Comparison of ENCODE assay signal across 1 cellular context in the genomic region with DNA sequence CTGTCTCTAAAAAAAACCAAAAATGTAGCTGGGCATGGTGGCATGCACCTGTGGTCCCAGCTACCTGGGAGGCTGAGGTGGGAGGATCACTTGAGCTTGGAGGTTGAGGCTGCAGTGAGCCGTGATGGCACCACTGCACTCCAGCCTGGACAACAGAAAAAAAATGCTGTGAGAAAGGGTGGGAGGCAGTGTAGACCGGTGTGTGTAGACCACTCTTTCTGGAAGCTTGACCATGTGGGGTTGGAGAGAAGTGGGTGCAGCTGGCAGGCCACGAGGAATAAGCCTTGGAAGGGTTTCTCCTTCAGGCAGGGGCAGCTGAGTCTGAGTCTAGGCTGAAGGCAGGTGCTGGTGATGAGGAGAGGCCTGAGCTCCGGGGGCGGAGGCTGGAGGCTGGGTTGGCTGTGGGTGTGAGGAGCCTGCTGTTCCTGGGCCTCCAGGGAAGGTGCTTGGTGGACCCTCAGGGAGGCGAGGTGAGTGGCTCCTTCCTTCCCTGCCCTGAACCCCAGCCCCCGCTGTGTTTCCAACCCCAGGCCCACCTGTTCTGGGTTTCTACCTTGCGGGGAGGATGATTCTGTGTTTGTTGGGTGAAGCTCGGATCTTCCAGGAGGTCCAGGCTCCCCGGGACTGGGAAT.
TF ChIP-seq lines count a peak whose summit lies in the region.

No MANE protein-coding gene starts in this region.

TF ChIP-seq in H1, 55 proteins besides CTCF, POLR2A, EP300 and RAD21:
- TF ChIP-seq BRCA1 (IDR thresholded peaks at IDR 0.05; ENCODE audit: low read depth, low read length) (no peak), POU5F1 (IDR thresholded peaks at IDR 0.05; ENCODE audit: low read depth, low read length) (no peak), GABPA (IDR thresholded peaks at IDR 0.05; ENCODE audit: borderline replicate concordance, insufficient read depth, low read length) (no peak), SIN3A (conservative IDR thresholded peaks at IDR 0.05 in 1 of 2, IDR thresholded peaks at IDR 0.05 in 1 of 2; ENCODE audit: low read depth in 1 of 2, low read length in 2 of 2) (no peak), TCF12 (IDR thresholded peaks at IDR 0.05; ENCODE audit: low read depth, low read length) (no peak), EGR1 (IDR thresholded peaks at IDR 0.05; ENCODE audit: borderline replicate concordance, low read depth, low read length) (no peak), PHF8 (conservative IDR thresholded peaks at IDR 0.05; ENCODE audit: low read depth, low read length) (no peak), TBP (IDR thresholded peaks at IDR 0.05; ENCODE audit: low read depth, low read length) (no peak), BCL11A (IDR thresholded peaks at IDR 0.05; ENCODE audit: low read depth in 2 of 2, low read length in 2 of 2) (no peak), TAF1 (IDR thresholded peaks at IDR 0.05; ENCODE audit: low read depth, low read length) (no peak), JUN (IDR thresholded peaks at IDR 0.05; ENCODE audit: low read depth, low read length) (no peak), TEAD4 (IDR thresholded peaks at IDR 0.05; ENCODE audit: low read depth, low read length) (no peak)
- TF ChIP-seq, protein P1, sequence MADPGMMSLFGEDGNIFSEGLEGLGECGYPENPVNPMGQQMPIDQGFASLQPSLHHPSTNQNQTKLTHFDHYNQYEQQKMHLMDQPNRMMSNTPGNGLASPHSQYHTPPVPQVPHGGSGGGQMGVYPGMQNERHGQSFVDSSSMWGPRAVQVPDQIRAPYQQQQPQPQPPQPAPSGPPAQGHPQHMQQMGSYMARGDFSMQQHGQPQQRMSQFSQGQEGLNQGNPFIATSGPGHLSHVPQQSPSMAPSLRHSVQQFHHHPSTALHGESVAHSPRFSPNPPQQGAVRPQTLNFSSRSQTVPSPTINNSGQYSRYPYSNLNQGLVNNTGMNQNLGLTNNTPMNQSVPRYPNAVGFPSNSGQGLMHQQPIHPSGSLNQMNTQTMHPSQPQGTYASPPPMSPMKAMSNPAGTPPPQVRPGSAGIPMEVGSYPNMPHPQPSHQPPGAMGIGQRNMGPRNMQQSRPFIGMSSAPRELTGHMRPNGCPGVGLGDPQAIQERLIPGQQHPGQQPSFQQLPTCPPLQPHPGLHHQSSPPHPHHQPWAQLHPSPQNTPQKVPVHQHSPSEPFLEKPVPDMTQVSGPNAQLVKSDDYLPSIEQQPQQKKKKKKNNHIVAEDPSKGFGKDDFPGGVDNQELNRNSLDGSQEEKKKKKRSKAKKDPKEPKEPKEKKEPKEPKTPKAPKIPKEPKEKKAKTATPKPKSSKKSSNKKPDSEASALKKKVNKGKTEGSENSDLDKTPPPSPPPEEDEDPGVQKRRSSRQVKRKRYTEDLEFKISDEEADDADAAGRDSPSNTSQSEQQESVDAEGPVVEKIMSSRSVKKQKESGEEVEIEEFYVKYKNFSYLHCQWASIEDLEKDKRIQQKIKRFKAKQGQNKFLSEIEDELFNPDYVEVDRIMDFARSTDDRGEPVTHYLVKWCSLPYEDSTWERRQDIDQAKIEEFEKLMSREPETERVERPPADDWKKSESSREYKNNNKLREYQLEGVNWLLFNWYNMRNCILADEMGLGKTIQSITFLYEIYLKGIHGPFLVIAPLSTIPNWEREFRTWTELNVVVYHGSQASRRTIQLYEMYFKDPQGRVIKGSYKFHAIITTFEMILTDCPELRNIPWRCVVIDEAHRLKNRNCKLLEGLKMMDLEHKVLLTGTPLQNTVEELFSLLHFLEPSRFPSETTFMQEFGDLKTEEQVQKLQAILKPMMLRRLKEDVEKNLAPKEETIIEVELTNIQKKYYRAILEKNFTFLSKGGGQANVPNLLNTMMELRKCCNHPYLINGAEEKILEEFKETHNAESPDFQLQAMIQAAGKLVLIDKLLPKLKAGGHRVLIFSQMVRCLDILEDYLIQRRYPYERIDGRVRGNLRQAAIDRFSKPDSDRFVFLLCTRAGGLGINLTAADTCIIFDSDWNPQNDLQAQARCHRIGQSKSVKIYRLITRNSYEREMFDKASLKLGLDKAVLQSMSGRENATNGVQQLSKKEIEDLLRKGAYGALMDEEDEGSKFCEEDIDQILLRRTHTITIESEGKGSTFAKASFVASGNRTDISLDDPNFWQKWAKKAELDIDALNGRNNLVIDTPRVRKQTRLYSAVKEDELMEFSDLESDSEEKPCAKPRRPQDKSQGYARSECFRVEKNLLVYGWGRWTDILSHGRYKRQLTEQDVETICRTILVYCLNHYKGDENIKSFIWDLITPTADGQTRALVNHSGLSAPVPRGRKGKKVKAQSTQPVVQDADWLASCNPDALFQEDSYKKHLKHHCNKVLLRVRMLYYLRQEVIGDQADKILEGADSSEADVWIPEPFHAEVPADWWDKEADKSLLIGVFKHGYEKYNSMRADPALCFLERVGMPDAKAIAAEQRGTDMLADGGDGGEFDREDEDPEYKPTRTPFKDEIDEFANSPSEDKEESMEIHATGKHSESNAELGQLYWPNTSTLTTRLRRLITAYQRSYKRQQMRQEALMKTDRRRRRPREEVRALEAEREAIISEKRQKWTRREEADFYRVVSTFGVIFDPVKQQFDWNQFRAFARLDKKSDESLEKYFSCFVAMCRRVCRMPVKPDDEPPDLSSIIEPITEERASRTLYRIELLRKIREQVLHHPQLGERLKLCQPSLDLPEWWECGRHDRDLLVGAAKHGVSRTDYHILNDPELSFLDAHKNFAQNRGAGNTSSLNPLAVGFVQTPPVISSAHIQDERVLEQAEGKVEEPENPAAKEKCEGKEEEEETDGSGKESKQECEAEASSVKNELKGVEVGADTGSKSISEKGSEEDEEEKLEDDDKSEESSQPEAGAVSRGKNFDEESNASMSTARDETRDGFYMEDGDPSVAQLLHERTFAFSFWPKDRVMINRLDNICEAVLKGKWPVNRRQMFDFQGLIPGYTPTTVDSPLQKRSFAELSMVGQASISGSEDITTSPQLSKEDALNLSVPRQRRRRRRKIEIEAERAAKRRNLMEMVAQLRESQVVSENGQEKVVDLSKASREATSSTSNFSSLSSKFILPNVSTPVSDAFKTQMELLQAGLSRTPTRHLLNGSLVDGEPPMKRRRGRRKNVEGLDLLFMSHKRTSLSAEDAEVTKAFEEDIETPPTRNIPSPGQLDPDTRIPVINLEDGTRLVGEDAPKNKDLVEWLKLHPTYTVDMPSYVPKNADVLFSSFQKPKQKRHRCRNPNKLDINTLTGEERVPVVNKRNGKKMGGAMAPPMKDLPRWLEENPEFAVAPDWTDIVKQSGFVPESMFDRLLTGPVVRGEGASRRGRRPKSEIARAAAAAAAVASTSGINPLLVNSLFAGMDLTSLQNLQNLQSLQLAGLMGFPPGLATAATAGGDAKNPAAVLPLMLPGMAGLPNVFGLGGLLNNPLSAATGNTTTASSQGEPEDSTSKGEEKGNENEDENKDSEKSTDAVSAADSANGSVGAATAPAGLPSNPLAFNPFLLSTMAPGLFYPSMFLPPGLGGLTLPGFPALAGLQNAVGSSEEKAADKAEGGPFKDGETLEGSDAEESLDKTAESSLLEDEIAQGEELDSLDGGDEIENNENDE (IDR thresholded peaks at IDR 0.05; ENCODE audit: insufficient replicate concordance, low read length), result no peak
